ENCODE assay signal across 20 cellular contexts in genomic region chr15:35907507-35907906, GRCh38.
DNase-seq lines count a peak whose midpoint lies in the region; ATAC-seq and TF ChIP-seq lines count a peak whose summit lies in the region.
"Had no signal": no experiment of that assay in that cellular context is flagged by ENCODE, and none has a peak within 500 bp of the region (broad histone marks: within the 10 kb centered on the region; RNA-seq: fewer than 3 reads in every experiment).

No MANE protein-coding gene starts in this region.

- H3F3A ChIP-seq in GM23248 (ENCODE audit: insufficient read depth) (no peaks in the 10 kb centered on the region), neural progenitor cell (ENCODE audit: low read depth) (no peaks in the 10 kb centered on the region)

- H3K27me3 ChIP-seq in GM23248 (replicated peaks; ENCODE audit: insufficient read depth) = no peaks in the 10 kb centered on the region
- no peaks in the 10 kb centered on the region for H3K27me3 ChIP-seq in neural progenitor cell
- H3K27me3 ChIP-seq: Peyer's patch had no signal

- no peaks in the 10 kb centered on the region for H3K79me2 ChIP-seq in GM23248 (ENCODE audit: insufficient read depth)
- H3K79me2 ChIP-seq in neural progenitor cell (ENCODE audit: low read depth) = no peaks in the 10 kb centered on the region

- no peak for TF ChIP-seq CTCF in choroid plexus epithelial cell (conservative IDR thresholded peaks at IDR 0.05; ENCODE audit: low read depth, low read length)
- no peak for TF ChIP-seq CTCF in fibroblast of villous mesenchyme (IDR thresholded peaks at IDR 0.05; ENCODE audit: insufficient read depth, low read depth, low read length)
- no peak for TF ChIP-seq CTCF in neural progenitor cell (IDR thresholded peaks at IDR 0.05)

- in situ Hi-C loops in GM23248 (cut with MboI) = no loop called here

- H3K4me3 ChIP-seq in GM23248 (no peak overlapping the region), choroid plexus epithelial cell (ENCODE audit: low read depth, low read length) (no peak overlapping the region), fibroblast of villous mesenchyme (ENCODE audit: low read depth, low read length) (no peak overlapping the region), neural progenitor cell (no peak overlapping the region)
- H3K4me3 ChIP-seq: Peyer's patch had no signal

- no peaks in the 10 kb centered on the region for H3K9me3 Mint-ChIP-seq in neural progenitor cell

- DNase-seq in GM23248 (peak; percentile 3), choroid plexus epithelial cell (ENCODE audit: low read depth) (peak; percentile 21), fibroblast of villous mesenchyme (ENCODE audit: low read depth) (peak; percentile 7), neural progenitor cell (ENCODE audit: low spot score) (no peak), NOMO-1 (lab: John Stamatoyannopoulos, UW; ENCODE audit: unreplicated experiment in 2 of 2) (no peak)
- DNase-seq in activated CD8-positive, alpha-beta memory T cell treated with anti-CD3 and anti-CD28 coated beads for 24 hours = no peak
- DNase-seq: DMS79 treated with DMSO at 0.1 percent for 48 hours, GOT3, HCEC 1CT, NCI-H1105, NCI-H146, NCI-H2029, NCI-H345, NCI-H524, NCI-H82, Peyer's patch had no signal

- no peak overlapping the region for H3K27ac Mint-ChIP-seq in neural progenitor cell
- H3K27ac Mint-ChIP-seq: B cell, CD14-positive monocyte had no signal

- H3K9me3 ChIP-seq in GM23248 (ENCODE audit: low read depth) = no peaks in the 10 kb centered on the region
- no peaks in the 10 kb centered on the region for H3K9me3 ChIP-seq in neural progenitor cell (ENCODE audit: low read depth)
- H3K9me3 ChIP-seq: Peyer's patch had no signal

- no peaks in the 10 kb centered on the region for H3K36me3 Mint-ChIP-seq in neural progenitor cell
- H3K36me3 Mint-ChIP-seq: CD14-positive monocyte had no signal

- no peak overlapping the region for H3K4me3 Mint-ChIP-seq in neural progenitor cell
- H3K4me3 Mint-ChIP-seq: B cell, CD14-positive monocyte had no signal

- H3K27ac ChIP-seq in GM23248 (no peak overlapping the region), neural progenitor cell (no peak overlapping the region)
- H3K27ac ChIP-seq: Peyer's patch had no signal

- no peaks in the 10 kb centered on the region for H4K20me1 ChIP-seq in GM23248 (ENCODE audit: insufficient read depth)
- no peaks in the 10 kb centered on the region for H4K20me1 ChIP-seq in neural progenitor cell (ENCODE audit: low read depth)

- H3K36me3 ChIP-seq in GM23248 (ENCODE audit: low read depth) (no peaks in the 10 kb centered on the region), neural progenitor cell (no peaks in the 10 kb centered on the region)
- H3K36me3 ChIP-seq: Peyer's patch had no signal

- H3K4me1 Mint-ChIP-seq in neural progenitor cell = no peaks in the 10 kb centered on the region
- H3K4me1 Mint-ChIP-seq: B cell, CD14-positive monocyte had no signal

- H3K9me2 ChIP-seq in GM23248 (ENCODE audit: insufficient read depth) = no peaks in the 10 kb centered on the region

- H2AFZ ChIP-seq in GM23248 (no peak overlapping the region), neural progenitor cell (replicated peaks) (peak overlapping the region; percentile 3)

- H3K9ac ChIP-seq in GM23248 = no peak overlapping the region
- no peak overlapping the region for H3K9ac ChIP-seq in neural progenitor cell

- H3K4me2 ChIP-seq in GM23248 (ENCODE audit: unreplicated experiment) (no peak overlapping the region), neural progenitor cell (no peak overlapping the region)

- H3K4me1 ChIP-seq in GM23248 (ENCODE audit: insufficient read depth) = no peaks in the 10 kb centered on the region
- H3K4me1 ChIP-seq in neural progenitor cell = no peaks in the 10 kb centered on the region
- H3K4me1 ChIP-seq: Peyer's patch had no signal

- 29 to 34% methylated on average over 3 of the region's 3 CpGs for WGBS in GM23248 (ENCODE audit: low coverage in 1 of 2, low lambda C conversion rate in 2 of 2, missing lambda C conversion rate in 2 of 2), 2 experiments

- H3K27me3 Mint-ChIP-seq in neural progenitor cell (ENCODE audit: insufficient read depth, low read depth) = no peaks in the 10 kb centered on the region
- H3K27me3 Mint-ChIP-seq: B cell had no signal

- ATAC-seq in GM19324 (IDR thresholded peaks at IDR 0.05; ENCODE audit: low FRiP score, unreplicated experiment) = no peak
- ATAC-seq: SK-N-SH treated with all-trans-retinoic acid at 6 μM for 48 hours had no signal

Comparison
In these comparisons a context has a peak if more than half of its experiments do, and no peak if none do; other contexts are left out.
1. DNase-seq: peak in GM23248 (single experiment), choroid plexus epithelial cell (single experiment) and fibroblast of villous mesenchyme (single experiment); none in neural progenitor cell (single experiment), NOMO-1 (0 of 2) and activated CD8-positive, alpha-beta memory T cell treated with anti-CD3 and anti-CD28 coated beads for 24 hours (single experiment).